1 cellular context compared by ENCODE assay signal in the genomic region with DNA sequence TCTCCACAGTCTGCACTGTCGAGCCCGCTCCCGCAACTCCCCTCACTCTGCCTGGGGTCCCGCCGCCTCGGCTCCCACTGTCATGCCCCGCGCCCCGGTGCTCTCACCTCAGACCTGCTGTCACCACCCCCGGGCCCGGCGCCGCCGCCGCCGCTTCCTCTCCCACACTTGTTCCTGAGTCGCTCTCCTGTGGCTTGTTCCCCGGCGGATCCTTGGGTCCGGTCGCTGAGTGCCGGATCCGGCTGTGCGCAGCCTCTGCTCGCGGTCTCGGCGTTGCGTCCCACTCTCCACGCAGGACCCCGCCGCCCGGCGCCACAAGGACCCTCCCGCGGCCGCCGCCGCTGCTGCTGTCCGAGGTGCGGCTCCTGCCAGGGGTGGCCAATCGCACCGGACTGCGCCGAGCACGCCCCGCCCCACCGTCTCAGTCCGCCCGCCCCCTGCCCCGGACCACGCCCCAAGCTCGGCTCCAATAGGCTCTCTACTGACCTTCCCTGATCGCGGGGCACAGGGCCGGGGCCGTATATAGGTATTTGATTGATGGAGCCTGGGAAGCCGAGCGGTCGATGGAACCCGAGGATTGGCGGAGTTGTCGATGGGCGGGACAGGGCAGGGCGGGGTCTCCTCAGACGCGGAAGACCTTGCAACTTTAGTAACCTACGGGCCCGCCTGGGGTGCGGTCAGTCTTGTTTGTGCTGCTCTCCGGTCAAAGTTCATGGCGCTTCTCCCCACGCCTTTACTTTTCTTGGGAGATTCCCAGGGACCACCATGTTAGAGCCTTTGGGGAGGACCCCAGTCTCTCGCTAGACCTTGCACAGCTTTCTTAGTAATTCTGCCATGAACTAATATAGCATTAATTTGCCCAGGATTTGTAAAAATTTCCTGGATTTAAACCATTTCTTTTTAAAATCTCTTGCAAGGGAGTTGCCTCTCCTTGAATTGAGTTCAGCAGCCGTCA.
TF ChIP-seq lines count a peak whose summit lies in the region.

A gene (minus strand): TSS at position 367 of the 955 bp plus-strand sequence. CDS start 117,340 bp downstream, outside the sequence.

TF ChIP-seq in HCT116, 20 proteins besides CTCF, POLR2A, EP300 and RAD21 (continued from another document):
- TF ChIP-seq, protein P1, sequence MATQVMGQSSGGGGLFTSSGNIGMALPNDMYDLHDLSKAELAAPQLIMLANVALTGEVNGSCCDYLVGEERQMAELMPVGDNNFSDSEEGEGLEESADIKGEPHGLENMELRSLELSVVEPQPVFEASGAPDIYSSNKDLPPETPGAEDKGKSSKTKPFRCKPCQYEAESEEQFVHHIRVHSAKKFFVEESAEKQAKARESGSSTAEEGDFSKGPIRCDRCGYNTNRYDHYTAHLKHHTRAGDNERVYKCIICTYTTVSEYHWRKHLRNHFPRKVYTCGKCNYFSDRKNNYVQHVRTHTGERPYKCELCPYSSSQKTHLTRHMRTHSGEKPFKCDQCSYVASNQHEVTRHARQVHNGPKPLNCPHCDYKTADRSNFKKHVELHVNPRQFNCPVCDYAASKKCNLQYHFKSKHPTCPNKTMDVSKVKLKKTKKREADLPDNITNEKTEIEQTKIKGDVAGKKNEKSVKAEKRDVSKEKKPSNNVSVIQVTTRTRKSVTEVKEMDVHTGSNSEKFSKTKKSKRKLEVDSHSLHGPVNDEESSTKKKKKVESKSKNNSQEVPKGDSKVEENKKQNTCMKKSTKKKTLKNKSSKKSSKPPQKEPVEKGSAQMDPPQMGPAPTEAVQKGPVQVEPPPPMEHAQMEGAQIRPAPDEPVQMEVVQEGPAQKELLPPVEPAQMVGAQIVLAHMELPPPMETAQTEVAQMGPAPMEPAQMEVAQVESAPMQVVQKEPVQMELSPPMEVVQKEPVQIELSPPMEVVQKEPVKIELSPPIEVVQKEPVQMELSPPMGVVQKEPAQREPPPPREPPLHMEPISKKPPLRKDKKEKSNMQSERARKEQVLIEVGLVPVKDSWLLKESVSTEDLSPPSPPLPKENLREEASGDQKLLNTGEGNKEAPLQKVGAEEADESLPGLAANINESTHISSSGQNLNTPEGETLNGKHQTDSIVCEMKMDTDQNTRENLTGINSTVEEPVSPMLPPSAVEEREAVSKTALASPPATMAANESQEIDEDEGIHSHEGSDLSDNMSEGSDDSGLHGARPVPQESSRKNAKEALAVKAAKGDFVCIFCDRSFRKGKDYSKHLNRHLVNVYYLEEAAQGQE (IDR thresholded peaks at IDR 0.05; ENCODE audit: low read depth), result no peak
- TF ChIP-seq JUND (IDR thresholded peaks at IDR 0.05) (no peak), EGR1 (IDR thresholded peaks at IDR 0.05; ENCODE audit: low read depth) (0 out of 2 replicates have a peak, but pooled peaks have one; percentile 19), EZH2 (IDR thresholded peaks at IDR 0.05) (no peak)
- TF ChIP-seq, protein P2, sequence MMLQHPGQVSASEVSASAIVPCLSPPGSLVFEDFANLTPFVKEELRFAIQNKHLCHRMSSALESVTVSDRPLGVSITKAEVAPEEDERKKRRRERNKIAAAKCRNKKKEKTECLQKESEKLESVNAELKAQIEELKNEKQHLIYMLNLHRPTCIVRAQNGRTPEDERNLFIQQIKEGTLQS (IDR thresholded peaks at IDR 0.05), result no peak
TF ChIP-seq in HCT116: peak in this region for 10.
